In the genomic region with DNA sequence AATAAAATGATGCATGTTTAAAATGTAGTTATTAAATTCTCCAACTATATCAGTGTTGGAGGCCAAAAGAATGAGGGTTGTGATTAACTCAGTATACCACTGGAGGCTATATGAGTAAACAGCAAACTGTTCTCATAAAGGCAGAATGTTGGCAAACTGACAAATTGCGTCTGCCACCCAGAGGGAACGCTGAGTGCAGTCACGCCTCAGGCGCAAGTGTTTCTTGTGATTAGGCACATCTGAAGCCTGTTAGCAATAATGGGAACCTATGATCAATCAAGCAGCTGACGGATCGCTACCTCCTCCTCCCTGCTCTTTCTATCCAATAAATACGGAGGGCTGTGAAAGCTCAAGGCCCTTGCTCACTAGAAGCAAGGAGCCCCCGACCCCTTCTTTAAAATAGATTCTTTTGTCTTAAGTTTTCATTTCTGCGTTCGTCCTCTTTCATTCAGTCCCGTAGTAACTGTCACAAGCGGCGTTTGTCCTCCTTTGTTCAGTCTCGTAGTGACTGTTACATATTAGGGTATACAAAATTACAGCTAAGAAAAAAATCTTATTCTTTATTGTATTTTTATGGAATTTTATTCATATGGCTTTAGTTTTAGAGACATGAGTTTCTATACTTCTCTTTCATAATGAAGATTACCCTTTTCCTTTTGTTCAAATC, we compare ENCODE assay signal across 11 cellular contexts. TPM values are rescaled to one million over a fixed set of nuclear protein-coding genes. Genes with fewer than 3 reads are reported as not detected.
A peak's percentile ranks its signal among the peaks of the same experiment; 100 is the strongest.
DNase-seq lines count a peak whose midpoint lies in the region; ATAC-seq, FAIRE-seq and TF ChIP-seq lines count a peak whose summit lies in the region.
"Had no signal": no experiment of that assay in that cellular context is flagged by ENCODE, and none has a peak within 500 bp of the region (broad histone marks: within the 10 kb centered on the region; RNA-seq: fewer than 3 reads in every experiment).

No MANE protein-coding gene starts in this region.

- 20 to 62% methylated on average over 14 of the region's 14 CpGs for WGBS in sigmoid colon, 2 donors

- no peak for ATAC-seq in CD4-positive, alpha-beta T cell (ENCODE audit: poor library complexity)
- ATAC-seq in HG02840 (IDR thresholded peaks at IDR 0.05; ENCODE audit: low FRiP score, unreplicated experiment) = no peak

- H3K36me3 ChIP-seq in bronchial epithelial cell (ENCODE audit: control insufficient read depth, insufficient read depth, low read length) = no peaks in the 10 kb centered on the region
- no peaks in the 10 kb centered on the region for H3K36me3 ChIP-seq in sigmoid colon
- H3K36me3 ChIP-seq: right lobe of liver had no signal

- CTCF ChIA-PET in CD4-positive, alpha-beta T cell (lab: Charles Lee) = no interaction called here

- TF ChIP-seq POLR2A in sigmoid colon (IDR thresholded peaks at IDR 0.05) = no peak

- no peaks in the 10 kb centered on the region for H3K27me3 ChIP-seq in bronchial epithelial cell (ENCODE audit: control insufficient read depth, insufficient read depth, low read length)
- no peaks in the 10 kb centered on the region for H3K27me3 ChIP-seq in CD4-positive, alpha-beta T cell (ENCODE audit: control insufficient read depth, insufficient read depth, low read length)
- no peaks in the 10 kb centered on the region for H3K27me3 ChIP-seq in sigmoid colon
- H3K27me3 ChIP-seq: right lobe of liver had no signal

- no peaks in the 10 kb centered on the region for H3K4me1 Mint-ChIP-seq in CD4-positive, alpha-beta T cell (ENCODE audit: low read depth)
- H3K4me1 Mint-ChIP-seq: endodermal cell had no signal

- no peak overlapping the region for H3K4me3 ChIP-seq in bronchial epithelial cell (ENCODE audit: low read depth, low read length)
- H3K4me3 ChIP-seq in sigmoid colon = no peak overlapping the region
- H3K4me3 ChIP-seq: right lobe of liver had no signal

- H3K27me3 Mint-ChIP-seq in CD4-positive, alpha-beta T cell = no peaks in the 10 kb centered on the region

- peaks cover 0 to 14% (median 9%) of the 10 kb centered on the region in 4 donors for H3K4me1 ChIP-seq in sigmoid colon
- H3K4me1 ChIP-seq: right lobe of liver had no signal

- peak; percentile 84 for FAIRE-seq in bronchial epithelial cell (lab: Jason Lieb, UNC)
- FAIRE-seq: TTC549 had no signal

- no peak for TF ChIP-seq EP300 in sigmoid colon (IDR thresholded peaks at IDR 0.05)

- POLR2A ChIA-PET in CD4-positive, alpha-beta T cell (lab: Charles Lee) = interaction anchor here (0.6 kb wide), 1 partner anchor 16 kb away, joined by 3 read pairs; no protein-coding TSS in a partner anchor

- H3K4me3 Mint-ChIP-seq in CD4-positive, alpha-beta T cell = no peak overlapping the region
- H3K4me3 Mint-ChIP-seq: endodermal cell had no signal

- H3K36me3 Mint-ChIP-seq in CD4-positive, alpha-beta T cell (ENCODE audit: low read depth) = no peaks in the 10 kb centered on the region

- H3K9me3 Mint-ChIP-seq in CD4-positive, alpha-beta T cell = no peaks in the 10 kb centered on the region

- intact Hi-C loops in CD4-positive, alpha-beta T cell (cut with DNase I, micrococcal nuclease) = no loop called here
- intact Hi-C loops in sigmoid colon (cut with DNase I) = no loop called here

- H3K27ac Mint-ChIP-seq in CD4-positive, alpha-beta T cell = no peak overlapping the region

- DNase-seq in COLO829 (ENCODE audit: low spot score) (peak; percentile 4), NCI-H146 treated with DMSO at 0.1 percent for 48 hours (lab: John Stamatoyannopoulos, UW; ENCODE audit: unreplicated experiment) (peak; percentile 26), bronchial epithelial cell (ENCODE audit: low read depth) (peak; percentile 92), mucosa of gallbladder (ENCODE audit: low spot score) (peak; percentile 74), sigmoid colon (no peak)
- DNase-seq in CD4-positive, alpha-beta T cell = no peak
- DNase-seq in stimulated activated CD4-positive, alpha-beta T cell treated with anti-CD3 and anti-CD28 coated beads, Interleukin-2, amount 100 ng/mL, for 48 hours = no peak
- DNase-seq: right lobe of liver had no signal

- no peak overlapping the region for H3K27ac ChIP-seq in CD4-positive, alpha-beta T cell (ENCODE audit: low read depth, low read length)
- H3K27ac ChIP-seq in sigmoid colon = peak overlapping the region in 2 of 4 donors; percentile 5 to 32
- H3K27ac ChIP-seq: right lobe of liver had no signal

- no peaks in the 10 kb centered on the region for H3K9me3 ChIP-seq in CD4-positive, alpha-beta T cell (ENCODE audit: control insufficient read depth, low read length)
- no peaks in the 10 kb centered on the region for H3K9me3 ChIP-seq in sigmoid colon
- H3K9me3 ChIP-seq: right lobe of liver had no signal

- TF ChIP-seq CTCF in bronchial epithelial cell (IDR thresholded peaks at IDR 0.05; ENCODE audit: insufficient read depth, low read length, severe bottlenecking) (peak; percentile 15), sigmoid colon (IDR thresholded peaks at IDR 0.05) (no peak)
- TF ChIP-seq CTCF in CD4-positive, alpha-beta T cell (IDR thresholded peaks at IDR 0.05) = no peak

RNA-seq across cellular contexts. Expression of a gene that starts 16.3 kb away (rescaled TPM):
- 48.5 and 53.7 TPM in 2 replicates for total RNA-seq in bronchial epithelial cell
- total RNA-seq in mucosa of gallbladder = 38.0 TPM
- total RNA-seq in CD4-positive, alpha-beta T cell = 10 to 100 TPM; 20.5 to 21.4 TPM
- 10 to 100 TPM; 42.4 to 58.9 (median 52.1) TPM for total RNA-seq in sigmoid colon
- polyA plus RNA-seq in sigmoid colon = 10 to 100 TPM; 19.9 to 35.6 (median 29.4) TPM

Comparison
In these comparisons a context has a peak if more than half of its experiments do, and no peak if none do; other contexts are left out.
1. DNase-seq: peak in COLO829 (single experiment), NCI-H146 treated with DMSO at 0.1 percent for 48 hours (single experiment), bronchial epithelial cell (single experiment) and mucosa of gallbladder (single experiment); none in CD4-positive, alpha-beta T cell (0 of 10), stimulated activated CD4-positive, alpha-beta T cell treated with anti-CD3 and anti-CD28 coated beads, Interleukin-2, amount 100 ng/mL, for 48 hours (0 of 2) and sigmoid colon (single experiment).